ENCODE assay signal across 13 cellular contexts in genomic region chr5:8058626-8059180, GRCh38.
"Had no signal": no experiment of that assay in that cellular context is flagged by ENCODE, and none has a peak within 500 bp of the region (broad histone marks: within the 10 kb centered on the region; RNA-seq: fewer than 3 reads in every experiment).

No MANE protein-coding gene starts in this region.

- DNase-seq: activated CD4-positive, alpha-beta memory T cell treated with anti-CD3 and anti-CD28 coated beads for 36 hours; activated naive CD4-positive, alpha-beta T cell treated with anti-CD3 and anti-CD28 coated beads, Interleukin-2, amount 50 U/mL, for 16 hours; activated T-cell treated with anti-CD3 and anti-CD28 coated beads, Interleukin-2, amount 50 U/mL, for 24 hours; left colon; naive thymus-derived CD4-positive, alpha-beta T cell; posterior cingulate gyrus; stimulated activated CD4-positive, alpha-beta T cell treated with anti-CD3 and anti-CD28 coated beads, Interleukin-2, amount 100 ng/mL, for 48 hours; T1000 had no signal

- H3K27ac ChIP-seq: cardiac muscle cell, gastroesophageal sphincter, VCaP had no signal

- H3K36me3 ChIP-seq: cardiac muscle cell, gastroesophageal sphincter had no signal

- H3K27ac Mint-ChIP-seq: activated CD4-positive, alpha-beta memory T cell treated with anti-CD3 and anti-CD28 coated beads for 36 hours; activated T-cell treated with anti-CD3 and anti-CD28 coated beads, Interleukin-2, amount 50 U/mL, for 24 hours; stimulated activated memory B cell treated with anti-CD40 and anti-IgM and Interleukin-4, amounts not matched to agents 10 μg/mL and 1 μg/mL and 100 μg/mL, for 72 hours had no signal

- H3K4me1 ChIP-seq: gastroesophageal sphincter had no signal

- H3K4me3 Mint-ChIP-seq: activated CD4-positive, alpha-beta memory T cell treated with anti-CD3 and anti-CD28 coated beads for 36 hours; activated T-cell treated with anti-CD3 and anti-CD28 coated beads, Interleukin-2, amount 50 U/mL, for 24 hours; naive thymus-derived CD4-positive, alpha-beta T cell; stimulated activated memory B cell treated with anti-CD40 and anti-IgM and Interleukin-4, amounts not matched to agents 10 μg/mL and 1 μg/mL and 100 μg/mL, for 72 hours had no signal

- H3K27me3 ChIP-seq: cardiac muscle cell had no signal

- H3K36me3 Mint-ChIP-seq: activated CD4-positive, alpha-beta memory T cell treated with anti-CD3 and anti-CD28 coated beads for 36 hours; naive thymus-derived CD4-positive, alpha-beta T cell; stimulated activated memory B cell treated with anti-CD40 and anti-IgM and Interleukin-4, amounts not matched to agents 10 μg/mL and 1 μg/mL and 100 μg/mL, for 72 hours had no signal

- H3K9me3 ChIP-seq: gastroesophageal sphincter had no signal

- H3K9me3 Mint-ChIP-seq: activated CD4-positive, alpha-beta memory T cell treated with anti-CD3 and anti-CD28 coated beads for 36 hours; activated T-cell treated with anti-CD3 and anti-CD28 coated beads, Interleukin-2, amount 50 U/mL, for 24 hours; stimulated activated memory B cell treated with anti-CD40 and anti-IgM and Interleukin-4, amounts not matched to agents 10 μg/mL and 1 μg/mL and 100 μg/mL, for 72 hours had no signal

- H3K4me3 ChIP-seq: cardiac muscle cell, gastroesophageal sphincter had no signal

- H3K27me3 Mint-ChIP-seq: activated T-cell treated with anti-CD3 and anti-CD28 coated beads, Interleukin-2, amount 50 U/mL, for 24 hours had no signal

- ATAC-seq: gastroesophageal sphincter; left colon; naive thymus-derived CD4-positive, alpha-beta T cell; stimulated activated memory B cell treated with anti-CD40 and anti-IgM and Interleukin-4, amounts not matched to agents 10 μg/mL and 1 μg/mL and 100 μg/mL, for 72 hours had no signal

- FAIRE-seq: islet of Langerhans had no signal

- H3K4me1 Mint-ChIP-seq: naive thymus-derived CD4-positive, alpha-beta T cell had no signal
